In genomic region chr2:9460441-9461017, GRCh38 we compare ENCODE assay signal across 23 cellular contexts.
"Had no signal": no experiment of that assay in that cellular context is flagged by ENCODE, and none has a peak within 500 bp of the region (broad histone marks: within the 10 kb centered on the region; RNA-seq: fewer than 3 reads in every experiment).

No MANE protein-coding gene starts in this region.

- DNase-seq: activated CD4-positive, alpha-beta T cell treated with anti-CD3 and anti-CD28 coated beads for 48 hours; activated CD4-positive, alpha-beta T cell treated with anti-CD3 and anti-CD28 coated beads, Interleukin-2, amount 50 U/mL, for 4 hours; activated CD4-positive, CD25-positive, alpha-beta regulatory T cell treated with anti-CD3 and anti-CD28 coated beads, Interleukin-2, amount 50 U/mL, for 72 hours; activated CD8-positive, alpha-beta memory T cell treated with anti-CD3 and anti-CD28 coated beads, Interleukin-2, amount 10 ng/mL, durations not matched to agents 7 days and 5 days; activated effector memory CD4-positive, alpha-beta T cell treated with Interleukin-2 at 50 U/mL for 16 hours; activated naive CD4-positive, alpha-beta T cell; activated T-cell treated with anti-CD3 and anti-CD28 coated beads, Interleukin-2, amount 50 U/mL, for 24 hours; caudate nucleus; Karpas-422; MM.1S; NCI-H1105; NCI-H1436; NCI-H1694 treated with DMSO at 0.1 percent for 48 hours; NCI-H2081; NCI-H510A treated with DMSO at 0.1 percent for 48 hours; NCI-H69; NK-92 treated with Interleukin-12 subunit alpha and Interleukin-12 subunit beta, amount 100 ng/mL, for 24 hours; SHP77 treated with DMSO at 0.1 percent for 48 hours; SK-N-SH; SW 1271 had no signal

- H3K4me2 ChIP-seq: SK-N-SH had no signal

- H3K4me3 Mint-ChIP-seq: activated CD8-positive, alpha-beta memory T cell treated with anti-CD3 and anti-CD28 coated beads, Interleukin-2, amount 10 ng/mL, durations not matched to agents 7 days and 5 days; activated naive CD4-positive, alpha-beta T cell treated with anti-CD3 and anti-CD28 coated beads, Interleukin-2, amount 50 U/mL, for 24 hours; activated T-cell treated with anti-CD3 and anti-CD28 coated beads, Interleukin-2, amount 50 U/mL, for 24 hours; activated T-helper 1 cell treated with anti-CD3 and anti-CD28 coated beads, Interleukin-12 subunit alpha, Interleukin-12 subunit beta, Interleukin-2, Interleukin-4 antibody, amounts not matched to agents 30 ng/mL and 10 ng/mL and 1 ng/mL, durations not matched to agents 14 hours and 24 hours and 36 hours had no signal

- H3K9me3 ChIP-seq: breast epithelium, SK-N-SH had no signal

- H3K9ac ChIP-seq: SK-N-SH had no signal

- H3K9me3 Mint-ChIP-seq: activated naive CD4-positive, alpha-beta T cell treated with anti-CD3 and anti-CD28 coated beads, Interleukin-2, amount 50 U/mL, for 24 hours; activated T-cell treated with anti-CD3 and anti-CD28 coated beads, Interleukin-2, amount 50 U/mL, for 24 hours; activated T-helper 1 cell treated with anti-CD3 and anti-CD28 coated beads, Interleukin-12 subunit alpha, Interleukin-12 subunit beta, Interleukin-2, Interleukin-4 antibody, amounts not matched to agents 30 ng/mL and 10 ng/mL and 1 ng/mL, durations not matched to agents 14 hours and 24 hours and 36 hours had no signal

- H3K4me1 ChIP-seq: breast epithelium had no signal

- H3K27ac Mint-ChIP-seq: activated CD8-positive, alpha-beta memory T cell treated with anti-CD3 and anti-CD28 coated beads, Interleukin-2, amount 10 ng/mL, durations not matched to agents 7 days and 5 days; activated naive CD4-positive, alpha-beta T cell treated with anti-CD3 and anti-CD28 coated beads, Interleukin-2, amount 50 U/mL, for 24 hours; activated T-cell treated with anti-CD3 and anti-CD28 coated beads, Interleukin-2, amount 50 U/mL, for 24 hours; activated T-helper 1 cell treated with anti-CD3 and anti-CD28 coated beads, Interleukin-12 subunit alpha, Interleukin-12 subunit beta, Interleukin-2, Interleukin-4 antibody, amounts not matched to agents 30 ng/mL and 10 ng/mL and 1 ng/mL, durations not matched to agents 14 hours and 24 hours and 36 hours had no signal

- H3K27ac ChIP-seq: breast epithelium had no signal

- H3K27me3 ChIP-seq: breast epithelium had no signal

- H3K4me1 Mint-ChIP-seq: activated naive CD4-positive, alpha-beta T cell treated with anti-CD3 and anti-CD28 coated beads, Interleukin-2, amount 50 U/mL, for 24 hours had no signal

- H3K27me3 Mint-ChIP-seq: activated CD8-positive, alpha-beta memory T cell treated with anti-CD3 and anti-CD28 coated beads, Interleukin-2, amount 10 ng/mL, durations not matched to agents 7 days and 5 days; activated naive CD4-positive, alpha-beta T cell treated with anti-CD3 and anti-CD28 coated beads, Interleukin-2, amount 50 U/mL, for 24 hours; activated T-cell treated with anti-CD3 and anti-CD28 coated beads, Interleukin-2, amount 50 U/mL, for 24 hours had no signal

- ATAC-seq: activated CD8-positive, alpha-beta memory T cell treated with anti-CD3 and anti-CD28 coated beads, Interleukin-2, amount 10 ng/mL, durations not matched to agents 7 days and 5 days had no signal
